In the genomic region with DNA sequence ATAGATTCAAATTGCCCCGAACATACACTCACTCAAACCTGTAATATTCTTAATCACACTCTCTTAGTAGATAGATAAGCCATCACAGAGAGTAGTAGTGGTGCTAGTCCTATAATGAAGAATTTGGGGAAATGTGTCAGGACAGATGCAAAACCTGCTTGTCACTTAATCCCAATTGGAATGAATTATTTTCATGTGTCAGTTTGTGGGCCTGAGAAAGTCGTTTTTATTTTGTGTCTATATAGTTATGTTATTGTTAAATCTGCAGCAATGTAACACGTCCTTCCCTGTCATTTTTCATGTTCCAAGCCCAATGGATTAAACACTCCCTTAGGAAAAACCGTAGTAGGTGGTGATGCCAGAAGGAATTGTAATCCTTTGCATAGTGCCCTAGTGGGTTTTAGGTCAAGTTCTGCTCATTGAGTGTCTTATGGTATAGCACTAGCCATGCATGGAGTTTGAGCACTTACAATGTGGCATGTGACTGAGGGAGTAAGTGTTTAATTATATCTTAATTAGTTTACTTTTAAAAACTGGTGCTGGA, we compare ENCODE assay signal across 1 cellular context.
A peak's percentile ranks its signal among the peaks of the same experiment; 100 is the strongest.
TF ChIP-seq lines count a peak whose summit lies in the region.

No MANE protein-coding gene starts in this region.

TF ChIP-seq in K562, 482 proteins besides CTCF, POLR2A, EP300 and RAD21 (continued from another document and continues in another):
- TF ChIP-seq, protein P1, sequence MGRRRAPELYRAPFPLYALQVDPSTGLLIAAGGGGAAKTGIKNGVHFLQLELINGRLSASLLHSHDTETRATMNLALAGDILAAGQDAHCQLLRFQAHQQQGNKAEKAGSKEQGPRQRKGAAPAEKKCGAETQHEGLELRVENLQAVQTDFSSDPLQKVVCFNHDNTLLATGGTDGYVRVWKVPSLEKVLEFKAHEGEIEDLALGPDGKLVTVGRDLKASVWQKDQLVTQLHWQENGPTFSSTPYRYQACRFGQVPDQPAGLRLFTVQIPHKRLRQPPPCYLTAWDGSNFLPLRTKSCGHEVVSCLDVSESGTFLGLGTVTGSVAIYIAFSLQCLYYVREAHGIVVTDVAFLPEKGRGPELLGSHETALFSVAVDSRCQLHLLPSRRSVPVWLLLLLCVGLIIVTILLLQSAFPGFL (CRISPR knock-in tag; IDR thresholded peaks at IDR 0.05), result 0 out of 2 replicates have a peak, but pooled peaks have one; percentile 77
- TF ChIP-seq NR2C2 (CRISPR knock-in tag; IDR thresholded peaks at IDR 0.05), result no peak
- no peak for TF ChIP-seq NR2C2 (tag; IDR thresholded peaks at IDR 0.05)
- TF ChIP-seq, protein P2, sequence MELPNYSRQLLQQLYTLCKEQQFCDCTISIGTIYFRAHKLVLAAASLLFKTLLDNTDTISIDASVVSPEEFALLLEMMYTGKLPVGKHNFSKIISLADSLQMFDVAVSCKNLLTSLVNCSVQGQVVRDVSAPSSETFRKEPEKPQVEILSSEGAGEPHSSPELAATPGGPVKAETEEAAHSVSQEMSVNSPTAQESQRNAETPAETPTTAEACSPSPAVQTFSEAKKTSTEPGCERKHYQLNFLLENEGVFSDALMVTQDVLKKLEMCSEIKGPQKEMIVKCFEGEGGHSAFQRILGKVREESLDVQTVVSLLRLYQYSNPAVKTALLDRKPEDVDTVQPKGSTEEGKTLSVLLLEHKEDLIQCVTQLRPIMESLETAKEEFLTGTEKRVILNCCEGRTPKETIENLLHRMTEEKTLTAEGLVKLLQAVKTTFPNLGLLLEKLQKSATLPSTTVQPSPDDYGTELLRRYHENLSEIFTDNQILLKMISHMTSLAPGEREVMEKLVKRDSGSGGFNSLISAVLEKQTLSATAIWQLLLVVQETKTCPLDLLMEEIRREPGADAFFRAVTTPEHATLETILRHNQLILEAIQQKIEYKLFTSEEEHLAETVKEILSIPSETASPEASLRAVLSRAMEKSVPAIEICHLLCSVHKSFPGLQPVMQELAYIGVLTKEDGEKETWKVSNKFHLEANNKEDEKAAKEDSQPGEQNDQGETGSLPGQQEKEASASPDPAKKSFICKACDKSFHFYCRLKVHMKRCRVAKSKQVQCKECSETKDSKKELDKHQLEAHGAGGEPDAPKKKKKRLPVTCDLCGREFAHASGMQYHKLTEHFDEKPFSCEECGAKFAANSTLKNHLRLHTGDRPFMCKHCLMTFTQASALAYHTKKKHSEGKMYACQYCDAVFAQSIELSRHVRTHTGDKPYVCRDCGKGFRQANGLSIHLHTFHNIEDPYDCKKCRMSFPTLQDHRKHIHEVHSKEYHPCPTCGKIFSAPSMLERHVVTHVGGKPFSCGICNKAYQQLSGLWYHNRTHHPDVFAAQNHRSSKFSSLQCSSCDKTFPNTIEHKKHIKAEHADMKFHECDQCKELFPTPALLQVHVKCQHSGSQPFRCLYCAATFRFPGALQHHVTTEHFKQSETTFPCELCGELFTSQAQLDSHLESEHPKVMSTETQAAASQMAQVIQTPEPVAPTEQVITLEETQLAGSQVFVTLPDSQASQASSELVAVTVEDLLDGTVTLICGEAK (IDR thresholded peaks at IDR 0.05), result no peak
- TF ChIP-seq, protein P2 (CRISPR knock-in tag; IDR thresholded peaks at IDR 0.05), result no peak
- TF ChIP-seq HNRNPK (IDR thresholded peaks at IDR 0.05; ENCODE audit: low read depth, low read length, poor library complexity, severe bottlenecking), result no peak
- TF ChIP-seq RBM22 (IDR thresholded peaks at IDR 0.05; ENCODE audit: low read depth, low read length, poor library complexity, severe bottlenecking), result peak; percentile 76
- peak; percentile 0; the same call in 1 of the 2 replicates for TF ChIP-seq MEF2A (IDR thresholded peaks at IDR 0.05; ENCODE audit: control insufficient read depth, low read depth, low read length)
- TF ChIP-seq HSF4 (CRISPR knock-in tag; IDR thresholded peaks at IDR 0.05; ENCODE audit: borderline replicate concordance), result no peak
- TF ChIP-seq, protein P3, sequence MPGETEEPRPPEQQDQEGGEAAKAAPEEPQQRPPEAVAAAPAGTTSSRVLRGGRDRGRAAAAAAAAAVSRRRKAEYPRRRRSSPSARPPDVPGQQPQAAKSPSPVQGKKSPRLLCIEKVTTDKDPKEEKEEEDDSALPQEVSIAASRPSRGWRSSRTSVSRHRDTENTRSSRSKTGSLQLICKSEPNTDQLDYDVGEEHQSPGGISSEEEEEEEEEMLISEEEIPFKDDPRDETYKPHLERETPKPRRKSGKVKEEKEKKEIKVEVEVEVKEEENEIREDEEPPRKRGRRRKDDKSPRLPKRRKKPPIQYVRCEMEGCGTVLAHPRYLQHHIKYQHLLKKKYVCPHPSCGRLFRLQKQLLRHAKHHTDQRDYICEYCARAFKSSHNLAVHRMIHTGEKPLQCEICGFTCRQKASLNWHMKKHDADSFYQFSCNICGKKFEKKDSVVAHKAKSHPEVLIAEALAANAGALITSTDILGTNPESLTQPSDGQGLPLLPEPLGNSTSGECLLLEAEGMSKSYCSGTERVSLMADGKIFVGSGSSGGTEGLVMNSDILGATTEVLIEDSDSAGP (CRISPR knock-in tag; IDR thresholded peaks at IDR 0.05), result no peak
- TF ChIP-seq, protein P4, sequence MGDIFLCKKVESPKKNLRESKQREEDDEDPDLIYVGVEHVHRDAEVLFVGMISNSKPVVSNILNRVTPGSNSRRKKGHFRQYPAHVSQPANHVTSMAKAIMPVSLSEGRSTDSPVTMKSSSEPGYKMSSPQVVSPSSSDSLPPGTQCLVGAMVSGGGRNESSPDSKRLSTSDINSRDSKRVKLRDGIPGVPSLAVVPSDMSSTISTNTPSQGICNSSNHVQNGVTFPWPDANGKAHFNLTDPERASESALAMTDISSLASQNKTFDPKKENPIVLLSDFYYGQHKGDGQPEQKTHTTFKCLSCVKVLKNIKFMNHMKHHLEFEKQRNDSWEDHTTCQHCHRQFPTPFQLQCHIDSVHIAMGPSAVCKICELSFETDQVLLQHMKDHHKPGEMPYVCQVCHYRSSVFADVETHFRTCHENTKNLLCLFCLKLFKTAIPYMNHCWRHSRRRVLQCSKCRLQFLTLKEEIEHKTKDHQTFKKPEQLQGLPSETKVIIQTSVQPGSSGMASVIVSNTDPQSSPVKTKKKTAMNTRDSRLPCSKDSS (IDR thresholded peaks at IDR 0.05; ENCODE audit: low read depth, partially characterized antibody), result no peak
- 0 out of 2 replicates have a peak, but pooled peaks have one; percentile 45 for TF ChIP-seq NFXL1 (CRISPR knock-in tag; IDR thresholded peaks at IDR 0.05)
- TF ChIP-seq, protein P5, sequence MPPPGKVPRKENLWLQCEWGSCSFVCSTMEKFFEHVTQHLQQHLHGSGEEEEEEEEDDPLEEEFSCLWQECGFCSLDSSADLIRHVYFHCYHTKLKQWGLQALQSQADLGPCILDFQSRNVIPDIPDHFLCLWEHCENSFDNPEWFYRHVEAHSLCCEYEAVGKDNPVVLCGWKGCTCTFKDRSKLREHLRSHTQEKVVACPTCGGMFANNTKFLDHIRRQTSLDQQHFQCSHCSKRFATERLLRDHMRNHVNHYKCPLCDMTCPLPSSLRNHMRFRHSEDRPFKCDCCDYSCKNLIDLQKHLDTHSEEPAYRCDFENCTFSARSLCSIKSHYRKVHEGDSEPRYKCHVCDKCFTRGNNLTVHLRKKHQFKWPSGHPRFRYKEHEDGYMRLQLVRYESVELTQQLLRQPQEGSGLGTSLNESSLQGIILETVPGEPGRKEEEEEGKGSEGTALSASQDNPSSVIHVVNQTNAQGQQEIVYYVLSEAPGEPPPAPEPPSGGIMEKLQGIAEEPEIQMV (tag; conservative IDR thresholded peaks at IDR 0.05; ENCODE audit: low read depth), result no peak
- no peak for TF ChIP-seq PHF21A (IDR thresholded peaks at IDR 0.05; ENCODE audit: borderline replicate concordance, low read depth)
- no peak for TF ChIP-seq SMAD1 (IDR thresholded peaks at IDR 0.05; ENCODE audit: low read depth, low read length, partially characterized antibody)
- TF ChIP-seq PHB2 (IDR thresholded peaks at IDR 0.05; ENCODE audit: low read depth), result no peak
- peak; percentile 70 for TF ChIP-seq SP1 (CRISPR knock-in tag; IDR thresholded peaks at IDR 0.05)
- TF ChIP-seq GATAD2A (IDR thresholded peaks at IDR 0.05), result no peak
- TF ChIP-seq POLR2G (IDR thresholded peaks at IDR 0.05; ENCODE audit: low read depth, low read length), result 0 out of 2 replicates have a peak, but pooled peaks have one; percentile 60
- no peak for TF ChIP-seq ZNF24 (IDR thresholded peaks at IDR 0.05)
- no peak for TF ChIP-seq ELF4 (CRISPR knock-in tag; IDR thresholded peaks at IDR 0.05)
- no peak for TF ChIP-seq ZNF274 (IDR thresholded peaks at IDR 0.05; ENCODE audit: borderline replicate concordance, low read depth, low read length)
- TF ChIP-seq KDM1A (IDR thresholded peaks at IDR 0.05), result peak in 1 of 2 experiments; percentile 27; a peak in 2 of 4 replicates
- TF ChIP-seq SUPT5H (IDR thresholded peaks at IDR 0.05), result peak; percentile 74
- TF ChIP-seq LCOR (CRISPR knock-in tag; IDR thresholded peaks at IDR 0.05), result peak; percentile 53; the same call in 1 of the 2 replicates
- no peak for TF ChIP-seq PCBP1 (IDR thresholded peaks at IDR 0.05; ENCODE audit: low read depth, low read length, poor library complexity, severe bottlenecking)
- peak in 1 of 2 experiments; percentile 28; a peak in 2 of 4 replicates for TF ChIP-seq NONO (IDR thresholded peaks at IDR 0.05; ENCODE audit: low read depth in 2 of 2, low read length in 1 of 2)
- TF ChIP-seq THRAP3 (IDR thresholded peaks at IDR 0.05; ENCODE audit: borderline replicate concordance), result no peak
- TF ChIP-seq ZC3H11A (IDR thresholded peaks at IDR 0.05; ENCODE audit: low read depth, low read length), result no peak
- no peak for TF ChIP-seq TSC22D4 (tag; IDR thresholded peaks at IDR 0.05)
- TF ChIP-seq, protein P6, sequence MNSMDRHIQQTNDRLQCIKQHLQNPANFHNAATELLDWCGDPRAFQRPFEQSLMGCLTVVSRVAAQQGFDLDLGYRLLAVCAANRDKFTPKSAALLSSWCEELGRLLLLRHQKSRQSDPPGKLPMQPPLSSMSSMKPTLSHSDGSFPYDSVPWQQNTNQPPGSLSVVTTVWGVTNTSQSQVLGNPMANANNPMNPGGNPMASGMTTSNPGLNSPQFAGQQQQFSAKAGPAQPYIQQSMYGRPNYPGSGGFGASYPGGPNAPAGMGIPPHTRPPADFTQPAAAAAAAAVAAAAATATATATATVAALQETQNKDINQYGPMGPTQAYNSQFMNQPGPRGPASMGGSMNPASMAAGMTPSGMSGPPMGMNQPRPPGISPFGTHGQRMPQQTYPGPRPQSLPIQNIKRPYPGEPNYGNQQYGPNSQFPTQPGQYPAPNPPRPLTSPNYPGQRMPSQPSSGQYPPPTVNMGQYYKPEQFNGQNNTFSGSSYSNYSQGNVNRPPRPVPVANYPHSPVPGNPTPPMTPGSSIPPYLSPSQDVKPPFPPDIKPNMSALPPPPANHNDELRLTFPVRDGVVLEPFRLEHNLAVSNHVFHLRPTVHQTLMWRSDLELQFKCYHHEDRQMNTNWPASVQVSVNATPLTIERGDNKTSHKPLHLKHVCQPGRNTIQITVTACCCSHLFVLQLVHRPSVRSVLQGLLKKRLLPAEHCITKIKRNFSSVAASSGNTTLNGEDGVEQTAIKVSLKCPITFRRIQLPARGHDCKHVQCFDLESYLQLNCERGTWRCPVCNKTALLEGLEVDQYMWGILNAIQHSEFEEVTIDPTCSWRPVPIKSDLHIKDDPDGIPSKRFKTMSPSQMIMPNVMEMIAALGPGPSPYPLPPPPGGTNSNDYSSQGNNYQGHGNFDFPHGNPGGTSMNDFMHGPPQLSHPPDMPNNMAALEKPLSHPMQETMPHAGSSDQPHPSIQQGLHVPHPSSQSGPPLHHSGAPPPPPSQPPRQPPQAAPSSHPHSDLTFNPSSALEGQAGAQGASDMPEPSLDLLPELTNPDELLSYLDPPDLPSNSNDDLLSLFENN (IDR thresholded peaks at IDR 0.05; ENCODE audit: low read depth in 2 of 2, low read length in 2 of 2), result no peak
